Comparison of ENCODE assay signal across 23 cellular contexts in the genomic region with DNA sequence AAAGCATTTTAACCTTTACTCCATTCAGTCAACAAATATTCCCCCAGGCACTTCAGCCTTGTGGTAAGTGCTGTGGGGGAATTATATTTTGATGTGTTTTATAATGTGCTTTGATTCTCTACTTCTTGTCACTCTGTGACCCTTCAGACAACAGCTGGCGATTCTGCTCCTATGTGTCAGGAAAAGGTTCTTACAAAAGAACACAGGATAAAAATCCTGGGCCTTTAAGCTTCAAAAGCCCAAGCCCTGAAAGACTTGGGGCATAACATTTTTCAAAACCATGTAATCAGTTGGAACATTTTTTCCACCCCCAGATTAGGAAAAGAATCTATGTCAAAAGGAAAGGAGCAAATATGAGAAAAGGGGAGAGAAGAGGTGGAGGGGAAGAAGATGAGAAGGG. TPM values are rescaled to one million over a fixed set of nuclear protein-coding genes. Genes with fewer than 3 reads are reported as not detected.
DNase-seq lines count a peak whose midpoint lies in the region; ATAC-seq, FAIRE-seq and TF ChIP-seq lines count a peak whose summit lies in the region.
"Had no signal": no experiment of that assay in that cellular context is flagged by ENCODE, and none has a peak within 500 bp of the region (broad histone marks: within the 10 kb centered on the region; RNA-seq: fewer than 3 reads in every experiment).

No MANE protein-coding gene starts in this region.

- H3K4me1 Mint-ChIP-seq in activated CD4-positive, alpha-beta T cell treated with anti-CD3 and anti-CD28 coated beads, Interleukin-2, amount 10 ng/mL, durations not matched to agents 24 days and 14 days: peaks cover 38% of the 10 kb centered on the region
- H3K4me1 Mint-ChIP-seq in activated T-helper 17 cell treated with anti-CD3 and anti-CD28 coated beads, Interleukin-2, amount 50 U/mL, for 72 hours: peaks cover 25% of the 10 kb centered on the region

- dilution Hi-C loops in keratinocyte (cut with MboI; ENCODE audit: extremely low pct_ligation_motif_present, low sequenced_read_pairs): no loop called here

- no peaks in the 10 kb centered on the region for H3K27me3 ChIP-seq in keratinocyte (ENCODE audit: control insufficient read depth, extremely low read depth, insufficient read depth, low read length)
- H3K27me3 ChIP-seq in tibial artery: no peaks in the 10 kb centered on the region
- H3K27me3 ChIP-seq: upper lobe of left lung had no signal

- no peak overlapping the region for H3K4me3 ChIP-seq in keratinocyte (ENCODE audit: control insufficient read depth in 2 of 3, extremely low read depth in 1 of 3, insufficient read depth in 2 of 3, low read depth in 1 of 3, low read length in 3 of 3)
- no peak overlapping the region for H3K4me3 ChIP-seq in tibial artery
- H3K4me3 ChIP-seq: K562, left ventricle myocardium inferior, upper lobe of left lung had no signal

- H3K27ac ChIP-seq in keratinocyte (ENCODE audit: control insufficient read depth, insufficient read depth, low read length) (peak overlapping the region; percentile 90), tibial artery (peak overlapping the region; percentile 22 to 41)
- H3K27ac ChIP-seq: HL-60, left ventricle myocardium inferior, upper lobe of left lung, WERI-Rb-1 had no signal

- no peak for FAIRE-seq in keratinocyte (lab: Jason Lieb, UNC)
- FAIRE-seq: A204.1 had no signal

- H3K4me3 Mint-ChIP-seq in activated CD4-positive, alpha-beta T cell treated with anti-CD3 and anti-CD28 coated beads, Interleukin-2, amount 10 ng/mL, durations not matched to agents 24 days and 14 days: no peak overlapping the region
- H3K4me3 Mint-ChIP-seq in activated T-helper 17 cell treated with anti-CD3 and anti-CD28 coated beads, Interleukin-2, amount 50 U/mL, for 72 hours: no peak overlapping the region
- H3K4me3 Mint-ChIP-seq: activated CD4-positive, alpha-beta memory T cell treated with anti-CD3 and anti-CD28 coated beads, Interleukin-2, amount 10 ng/mL, durations not matched to agents 7 days and 5 days; CD4-positive, alpha-beta T cell; central memory CD8-positive, alpha-beta T cell; stimulated activated naive B cell treated with anti-CD40 and anti-IgM and Interleukin-4, amounts not matched to agents 10 μg/mL and 1 μg/mL and 100 μg/mL, for 72 hours had no signal

- no peaks in the 10 kb centered on the region for H3K36me3 Mint-ChIP-seq in activated CD4-positive, alpha-beta T cell treated with anti-CD3 and anti-CD28 coated beads, Interleukin-2, amount 10 ng/mL, durations not matched to agents 24 days and 14 days (ENCODE audit: low read depth)
- H3K36me3 Mint-ChIP-seq in activated T-helper 17 cell treated with anti-CD3 and anti-CD28 coated beads, Interleukin-2, amount 50 U/mL, for 72 hours (ENCODE audit: low read depth): no peaks in the 10 kb centered on the region

- no peak for TF ChIP-seq CTCF in keratinocyte (optimal IDR thresholded peaks at IDR 0.05 in 1 of 3, IDR thresholded peaks at IDR 0.05 in 1 of 3, conservative IDR thresholded peaks at IDR 0.05 in 1 of 3; ENCODE audit: extremely low read depth in 1 of 3, insufficient read depth in 2 of 3, low read length in 3 of 3)
- no peak for TF ChIP-seq CTCF in tibial artery (IDR thresholded peaks at IDR 0.05)

- H4K20me1 ChIP-seq in keratinocyte (ENCODE audit: control insufficient read depth, extremely low read depth, insufficient read depth, low read length): no peaks in the 10 kb centered on the region

- no peaks in the 10 kb centered on the region for H3K9me1 ChIP-seq in keratinocyte (ENCODE audit: control insufficient read depth, extremely low read depth, insufficient read depth, low read length)

- peak overlapping the region; percentile 64 for H3K9ac ChIP-seq in keratinocyte (ENCODE audit: control insufficient read depth, extremely low read depth, insufficient read depth, low read length)

- H3K4me1 ChIP-seq in keratinocyte (ENCODE audit: control insufficient read depth, extremely low read depth, insufficient read depth, low read length) (peaks cover 49% of the 10 kb centered on the region), tibial artery (peaks cover 0 to 29% (median 9%) of the 10 kb centered on the region in 4 donors)
- H3K4me1 ChIP-seq: left ventricle myocardium inferior, upper lobe of left lung had no signal

- DNase-seq in activated CD4-positive, alpha-beta T cell treated with anti-CD3 and anti-CD28 coated beads, Interleukin-2, amount 10 ng/mL, durations not matched to agents 24 days and 14 days: no peak
- no peak for DNase-seq in activated CD4-positive, alpha-beta T cell treated with anti-CD3 and anti-CD28 coated beads, Interleukin-2, amount 50 U/mL, for 4 hours
- DNase-seq in keratinocyte (ENCODE audit: low read depth, low spot score) (no peak), tibial artery (no peak), NCI-H1092 treated with DMSO at 0.1 percent for 48 hours (lab: John Stamatoyannopoulos, UW) (no peak), cerebellar nuclear complex (lab: John Stamatoyannopoulos, UW) (no peak)
- DNase-seq: activated CD4-positive, alpha-beta memory T cell treated with anti-CD3 and anti-CD28 coated beads, Interleukin-2, amount 10 ng/mL, durations not matched to agents 7 days and 5 days; activated T-cell treated with anti-CD3 and anti-CD28 coated beads, Interleukin-2, amount 50 U/mL, for 72 hours; CD4-positive, alpha-beta T cell; DND-41; H7; left ventricle myocardium inferior; NCI-H82; posterior cingulate gyrus; stimulated activated naive B cell treated with anti-CD40 and anti-IgM and Interleukin-4, amounts not matched to agents 10 μg/mL and 1 μg/mL and 100 μg/mL, for 72 hours; upper lobe of left lung; WERI-Rb-1 had no signal

- peaks cover 28% of the 10 kb centered on the region for H3K9me3 Mint-ChIP-seq in activated CD4-positive, alpha-beta T cell treated with anti-CD3 and anti-CD28 coated beads, Interleukin-2, amount 10 ng/mL, durations not matched to agents 24 days and 14 days
- H3K9me3 Mint-ChIP-seq in activated T-helper 17 cell treated with anti-CD3 and anti-CD28 coated beads, Interleukin-2, amount 50 U/mL, for 72 hours: peaks cover 4% of the 10 kb centered on the region
- H3K9me3 Mint-ChIP-seq: activated CD4-positive, alpha-beta memory T cell treated with anti-CD3 and anti-CD28 coated beads, Interleukin-2, amount 10 ng/mL, durations not matched to agents 7 days and 5 days; CD4-positive, alpha-beta T cell; central memory CD8-positive, alpha-beta T cell had no signal

- H3K79me2 ChIP-seq in keratinocyte (ENCODE audit: control insufficient read depth, insufficient read depth, low read length): no peaks in the 10 kb centered on the region

- no peak for ATAC-seq in activated T-helper 17 cell treated with anti-CD3 and anti-CD28 coated beads, Interleukin-2, amount 50 U/mL, for 72 hours (replicated peaks)
- no peak for ATAC-seq in GM21381 (IDR thresholded peaks at IDR 0.05; ENCODE audit: unreplicated experiment)
- ATAC-seq: stimulated activated naive B cell treated with anti-CD40 and anti-IgM and Interleukin-4, amounts not matched to agents 10 μg/mL and 1 μg/mL and 100 μg/mL, for 72 hours had no signal

- intact Hi-C loops in activated CD4-positive, alpha-beta T cell treated with anti-CD3 and anti-CD28 coated beads, Interleukin-2, amount 10 ng/mL, durations not matched to agents 24 days and 14 days (cut with micrococcal nuclease): loop anchor here (5.0 to 10.0 kb wide), 2 partner anchors 60 to 163 kb away; no protein-coding TSS in a partner anchor
- intact Hi-C loops in tibial artery (cut with DNase I; ENCODE audit: low total_unique reads): no loop called here

- H3K9me3 ChIP-seq in keratinocyte (ENCODE audit: control insufficient read depth, low read depth, low read length) (no peaks in the 10 kb centered on the region), tibial artery (no peaks in the 10 kb centered on the region)
- H3K9me3 ChIP-seq: left ventricle myocardium inferior, upper lobe of left lung had no signal

- peak overlapping the region; percentile 9 for H2AFZ ChIP-seq in keratinocyte (ENCODE audit: control insufficient read depth, low read length)

- peak overlapping the region; percentile 39 for H3K4me2 ChIP-seq in keratinocyte (ENCODE audit: control insufficient read depth, extremely low read depth, insufficient read depth, low read depth, low read length)

- peak overlapping the region; percentile 14 for H3K27ac Mint-ChIP-seq in activated CD4-positive, alpha-beta T cell treated with anti-CD3 and anti-CD28 coated beads, Interleukin-2, amount 10 ng/mL, durations not matched to agents 24 days and 14 days
- H3K27ac Mint-ChIP-seq in activated T-helper 17 cell treated with anti-CD3 and anti-CD28 coated beads, Interleukin-2, amount 50 U/mL, for 72 hours: peak overlapping the region; percentile 78
- H3K27ac Mint-ChIP-seq: CD4-positive, alpha-beta T cell; stimulated activated naive B cell treated with anti-CD40 and anti-IgM and Interleukin-4, amounts not matched to agents 10 μg/mL and 1 μg/mL and 100 μg/mL, for 72 hours had no signal

- H3K36me3 ChIP-seq in keratinocyte (ENCODE audit: control insufficient read depth in 2 of 2, extremely low read depth in 1 of 2, insufficient read depth in 2 of 2, low read length in 2 of 2) (no peaks in the 10 kb centered on the region), tibial artery (no peaks in the 10 kb centered on the region)
- H3K36me3 ChIP-seq: left ventricle myocardium inferior, upper lobe of left lung, WERI-Rb-1 had no signal

- H3K27me3 Mint-ChIP-seq in activated CD4-positive, alpha-beta T cell treated with anti-CD3 and anti-CD28 coated beads, Interleukin-2, amount 10 ng/mL, durations not matched to agents 24 days and 14 days: peaks cover 10% of the 10 kb centered on the region
- no peaks in the 10 kb centered on the region for H3K27me3 Mint-ChIP-seq in activated T-helper 17 cell treated with anti-CD3 and anti-CD28 coated beads, Interleukin-2, amount 50 U/mL, for 72 hours
- H3K27me3 Mint-ChIP-seq: CD4-positive, alpha-beta T cell; central memory CD8-positive, alpha-beta T cell; stimulated activated naive B cell treated with anti-CD40 and anti-IgM and Interleukin-4, amounts not matched to agents 10 μg/mL and 1 μg/mL and 100 μg/mL, for 72 hours had no signal

RNA-seq across cellular contexts. Expression of a gene that starts 37.8 kb away (rescaled TPM):
- not detected in 2 replicates for total RNA-seq in activated CD4-positive, alpha-beta T cell treated with anti-CD3 and anti-CD28 coated beads, Interleukin-2, amount 10 ng/mL, durations not matched to agents 24 days and 14 days
- total RNA-seq in activated T-helper 17 cell treated with anti-CD3 and anti-CD28 coated beads, Interleukin-2, amount 50 U/mL, for 72 hours: not detected
- polyA plus RNA-seq in keratinocyte: 0.05 to 0.28 TPM (median 0.20 TPM) in 3 replicates
- polyA plus RNA-seq in keratinocyte (2011; ENCODE audit: low read depth): 0.57 TPM
- polyA plus RNA-seq in keratinocyte (2011; cell fraction: cytosol; rRNA removed): 0.05 TPM in 2 replicates
- polyA plus RNA-seq in keratinocyte (2011; cell fraction: nucleus; rRNA removed): 0.22 and 0.56 TPM in 2 replicates
- polyA plus RNA-seq in keratinocyte (2012; ENCODE audit: low replicate concordance): 0.09 and 0.62 TPM in 2 replicates
- 0.23 TPM in 1 of 3 replicates, not detected in the others for polyA minus RNA-seq in keratinocyte
- polyA minus RNA-seq in keratinocyte (2011; cell fraction: cytosol; rRNA and poly(A)+ RNA removed): not detected
- 0.32 and 0.70 TPM in 2 replicates for polyA minus RNA-seq in keratinocyte (2011; cell fraction: nucleus; rRNA and poly(A)+ RNA removed)
